Comparison of ENCODE assay signal across 1 cellular context in the genomic region with DNA sequence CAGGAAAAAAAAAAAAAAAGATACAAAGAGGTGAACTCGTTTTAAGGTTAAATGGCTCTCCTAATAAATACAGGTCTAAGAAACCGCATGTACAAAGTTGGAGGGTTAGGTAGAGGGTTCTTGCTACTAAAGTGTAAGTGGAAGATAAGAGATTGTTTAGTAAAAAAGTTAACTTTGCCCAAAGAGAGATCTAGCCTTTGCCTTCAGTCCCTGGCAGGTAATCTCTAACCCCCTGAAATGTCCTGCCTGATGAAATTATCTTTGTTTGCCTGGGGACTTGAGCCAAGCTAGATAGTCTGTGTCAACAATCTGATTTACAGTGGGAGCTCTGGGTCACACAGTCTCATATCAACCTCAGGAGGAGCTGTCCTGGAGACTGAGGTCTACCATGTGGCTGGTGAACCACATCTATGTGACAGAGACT.
A peak's percentile ranks its signal among the peaks of the same experiment; 100 is the strongest.
TF ChIP-seq lines count a peak whose summit lies in the region.

No MANE protein-coding gene starts in this region.

TF ChIP-seq in liver, 16 proteins besides CTCF, POLR2A, EP300 and RAD21 (continued from another document):
- TF ChIP-seq, protein P1, sequence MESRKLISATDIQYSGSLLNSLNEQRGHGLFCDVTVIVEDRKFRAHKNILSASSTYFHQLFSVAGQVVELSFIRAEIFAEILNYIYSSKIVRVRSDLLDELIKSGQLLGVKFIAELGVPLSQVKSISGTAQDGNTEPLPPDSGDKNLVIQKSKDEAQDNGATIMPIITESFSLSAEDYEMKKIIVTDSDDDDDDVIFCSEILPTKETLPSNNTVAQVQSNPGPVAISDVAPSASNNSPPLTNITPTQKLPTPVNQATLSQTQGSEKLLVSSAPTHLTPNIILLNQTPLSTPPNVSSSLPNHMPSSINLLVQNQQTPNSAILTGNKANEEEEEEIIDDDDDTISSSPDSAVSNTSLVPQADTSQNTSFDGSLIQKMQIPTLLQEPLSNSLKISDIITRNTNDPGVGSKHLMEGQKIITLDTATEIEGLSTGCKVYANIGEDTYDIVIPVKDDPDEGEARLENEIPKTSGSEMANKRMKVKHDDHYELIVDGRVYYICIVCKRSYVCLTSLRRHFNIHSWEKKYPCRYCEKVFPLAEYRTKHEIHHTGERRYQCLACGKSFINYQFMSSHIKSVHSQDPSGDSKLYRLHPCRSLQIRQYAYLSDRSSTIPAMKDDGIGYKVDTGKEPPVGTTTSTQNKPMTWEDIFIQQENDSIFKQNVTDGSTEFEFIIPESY (IDR thresholded peaks at IDR 0.05): peak; percentile 47
- TF ChIP-seq FOXA2 (IDR thresholded peaks at IDR 0.05): peak; percentile 79
- TF ChIP-seq, protein P2, sequence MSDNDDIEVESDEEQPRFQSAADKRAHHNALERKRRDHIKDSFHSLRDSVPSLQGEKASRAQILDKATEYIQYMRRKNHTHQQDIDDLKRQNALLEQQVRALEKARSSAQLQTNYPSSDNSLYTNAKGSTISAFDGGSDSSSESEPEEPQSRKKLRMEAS (IDR thresholded peaks at IDR 0.05): peak; percentile 32
- peak; percentile 51 for TF ChIP-seq YY1 (IDR thresholded peaks at IDR 0.05)
